2 cellular contexts compared by ENCODE assay signal in genomic region chr1:241638091-241638682, GRCh38.
TF ChIP-seq lines count a peak whose summit lies in the region.

No MANE protein-coding gene starts in this region.

TF ChIP-seq in HepG2, 621 proteins besides CTCF, POLR2A, EP300 and RAD21:
- TF ChIP-seq, protein P1, sequence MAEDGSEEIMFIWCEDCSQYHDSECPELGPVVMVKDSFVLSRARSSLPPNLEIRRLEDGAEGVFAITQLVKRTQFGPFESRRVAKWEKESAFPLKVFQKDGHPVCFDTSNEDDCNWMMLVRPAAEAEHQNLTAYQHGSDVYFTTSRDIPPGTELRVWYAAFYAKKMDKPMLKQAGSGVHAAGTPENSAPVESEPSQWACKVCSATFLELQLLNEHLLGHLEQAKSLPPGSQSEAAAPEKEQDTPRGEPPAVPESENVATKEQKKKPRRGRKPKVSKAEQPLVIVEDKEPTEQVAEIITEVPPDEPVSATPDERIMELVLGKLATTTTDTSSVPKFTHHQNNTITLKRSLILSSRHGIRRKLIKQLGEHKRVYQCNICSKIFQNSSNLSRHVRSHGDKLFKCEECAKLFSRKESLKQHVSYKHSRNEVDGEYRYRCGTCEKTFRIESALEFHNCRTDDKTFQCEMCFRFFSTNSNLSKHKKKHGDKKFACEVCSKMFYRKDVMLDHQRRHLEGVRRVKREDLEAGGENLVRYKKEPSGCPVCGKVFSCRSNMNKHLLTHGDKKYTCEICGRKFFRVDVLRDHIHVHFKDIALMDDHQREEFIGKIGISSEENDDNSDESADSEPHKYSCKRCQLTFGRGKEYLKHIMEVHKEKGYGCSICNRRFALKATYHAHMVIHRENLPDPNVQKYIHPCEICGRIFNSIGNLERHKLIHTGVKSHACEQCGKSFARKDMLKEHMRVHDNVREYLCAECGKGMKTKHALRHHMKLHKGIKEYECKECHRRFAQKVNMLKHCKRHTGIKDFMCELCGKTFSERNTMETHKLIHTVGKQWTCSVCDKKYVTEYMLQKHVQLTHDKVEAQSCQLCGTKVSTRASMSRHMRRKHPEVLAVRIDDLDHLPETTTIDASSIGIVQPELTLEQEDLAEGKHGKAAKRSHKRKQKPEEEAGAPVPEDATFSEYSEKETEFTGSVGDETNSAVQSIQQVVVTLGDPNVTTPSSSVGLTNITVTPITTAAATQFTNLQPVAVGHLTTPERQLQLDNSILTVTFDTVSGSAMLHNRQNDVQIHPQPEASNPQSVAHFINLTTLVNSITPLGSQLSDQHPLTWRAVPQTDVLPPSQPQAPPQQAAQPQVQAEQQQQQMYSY (CRISPR knock-in tag; IDR thresholded peaks at IDR 0.05), result no peak
- TF ChIP-seq CEBPB (IDR thresholded peaks at IDR 0.05; ENCODE audit: borderline replicate concordance, low read depth, low read length), result no peak

TF ChIP-seq in HEK293T, 16 proteins besides CTCF, POLR2A, EP300 and RAD21:
- TF ChIP-seq NFRKB (IDR thresholded peaks at IDR 0.05), result no peak
- TF ChIP-seq FOXA1 (IDR thresholded peaks at IDR 0.05), result no peak
- TF ChIP-seq ELF4 (IDR thresholded peaks at IDR 0.05), result no peak
- TF ChIP-seq FOXM1 (IDR thresholded peaks at IDR 0.05; ENCODE audit: borderline replicate concordance), result no peak
- TF ChIP-seq ZNF384 (IDR thresholded peaks at IDR 0.05), result no peak
- TF ChIP-seq SP1 (IDR thresholded peaks at IDR 0.05), result no peak
- no peak for TF ChIP-seq BHLHE40 (IDR thresholded peaks at IDR 0.05; ENCODE audit: borderline replicate concordance)
- TF ChIP-seq PKNOX1 (IDR thresholded peaks at IDR 0.05), result no peak
- TF ChIP-seq SUZ12 (IDR thresholded peaks at IDR 0.05), result no peak
- no peak for TF ChIP-seq CTBP1 (IDR thresholded peaks at IDR 0.05; ENCODE audit: borderline replicate concordance)
- no peak for TF ChIP-seq ARNT (IDR thresholded peaks at IDR 0.05)
- TF ChIP-seq FOXK2 (IDR thresholded peaks at IDR 0.05), result no peak
TF ChIP-seq in HEK293T: peak in this region for 0.
